In the genomic region with DNA sequence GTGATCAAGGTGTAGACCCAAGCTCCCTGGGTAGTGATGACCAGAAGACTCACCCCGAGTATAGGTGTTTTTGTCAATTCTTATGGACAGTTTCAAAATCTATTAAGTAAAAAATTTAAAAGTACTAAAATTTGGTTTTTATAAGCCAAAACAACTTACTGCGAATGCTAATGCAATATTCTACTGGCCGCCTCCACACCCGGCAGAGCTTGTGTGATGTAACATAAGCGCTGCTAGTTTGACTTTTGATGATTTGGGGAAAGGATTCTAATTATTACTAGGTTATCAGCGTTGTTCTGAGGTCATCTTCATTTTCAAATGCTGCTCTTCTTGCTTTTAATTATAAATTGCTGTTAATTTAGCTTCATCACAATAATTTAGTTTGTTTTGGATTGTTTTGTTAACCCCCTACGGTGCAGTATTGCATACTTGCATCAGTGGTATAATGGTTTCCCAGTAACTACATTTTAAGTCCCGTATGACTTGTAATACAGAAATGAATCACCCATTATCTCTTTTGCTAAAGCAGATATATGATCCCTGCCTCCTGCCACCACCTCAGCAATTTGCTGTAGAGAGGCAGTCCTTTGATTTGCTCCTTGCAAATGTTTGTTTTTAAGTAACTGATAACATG, we compare ENCODE assay signal across 21 cellular contexts.
DNase-seq lines count a peak whose midpoint lies in the region; ATAC-seq and TF ChIP-seq lines count a peak whose summit lies in the region.
"Had no signal": no experiment of that assay in that cellular context is flagged by ENCODE, and none has a peak within 500 bp of the region (broad histone marks: within the 10 kb centered on the region; RNA-seq: fewer than 3 reads in every experiment).

No MANE protein-coding gene starts in this region.

- H3K4me1 Mint-ChIP-seq in activated T-helper 17 cell treated with anti-CD3 and anti-CD28 coated beads, Interleukin-2, amount 50 U/mL, for 72 hours: peaks cover 3% of the 10 kb centered on the region
- H3K4me1 Mint-ChIP-seq: B cell had no signal

- no peak for TF ChIP-seq CTCF in fibroblast of the aortic adventitia (IDR thresholded peaks at IDR 0.05; ENCODE audit: insufficient read depth, low read length)

- DNase-seq in DMS 273 treated with DMSO at 0.1 percent for 48 hours (lab: John Stamatoyannopoulos, UW) (peak; percentile 57), NCI-H146 treated with DMSO at 0.1 percent for 48 hours (lab: John Stamatoyannopoulos, UW; ENCODE audit: unreplicated experiment) (peak; percentile 92), fibroblast of the aortic adventitia (ENCODE audit: low read depth) (peak; percentile 16), NCI-H226 (no peak), islet precursor cell (no peak)
- DNase-seq: activated CD4-positive, alpha-beta T cell treated with anti-CD3 and anti-CD28 coated beads for 48 hours; activated CD8-positive, alpha-beta memory T cell treated with anti-CD3 and anti-CD28 coated beads, Interleukin-2, amount 50 U/mL, for 48 hours; activated gamma-delta T cell treated with Interleukin-2 at 50 U/mL for 16 hours; Calu3; central memory CD4-positive, alpha-beta T cell; dorsolateral prefrontal cortex; mammary epithelial cell; NCI-H1436 treated with DMSO at 0.1 percent for 48 hours; NCI-H510A treated with DMSO at 0.1 percent for 48 hours; retina; RPMI8226; upper lobe of right lung had no signal

- no peak overlapping the region for H3K4me3 ChIP-seq in fibroblast of the aortic adventitia (ENCODE audit: low read depth, low read length)
- H3K4me3 ChIP-seq: adrenal gland, dorsolateral prefrontal cortex, upper lobe of right lung had no signal

- H3K36me3 Mint-ChIP-seq in activated T-helper 17 cell treated with anti-CD3 and anti-CD28 coated beads, Interleukin-2, amount 50 U/mL, for 72 hours (ENCODE audit: low read depth): peaks cover 13% of the 10 kb centered on the region

- H3K27me3 Mint-ChIP-seq in activated T-helper 17 cell treated with anti-CD3 and anti-CD28 coated beads, Interleukin-2, amount 50 U/mL, for 72 hours: no peaks in the 10 kb centered on the region
- H3K27me3 Mint-ChIP-seq: B cell had no signal

- H3K9me3 Mint-ChIP-seq in activated T-helper 17 cell treated with anti-CD3 and anti-CD28 coated beads, Interleukin-2, amount 50 U/mL, for 72 hours: no peaks in the 10 kb centered on the region

- ATAC-seq in activated T-helper 17 cell treated with anti-CD3 and anti-CD28 coated beads, Interleukin-2, amount 50 U/mL, for 72 hours (replicated peaks): peak; percentile 45
- ATAC-seq in HG03045 (IDR thresholded peaks at IDR 0.05; ENCODE audit: unreplicated experiment): no peak
- ATAC-seq: upper lobe of right lung had no signal

- H3K4me3 Mint-ChIP-seq in activated T-helper 17 cell treated with anti-CD3 and anti-CD28 coated beads, Interleukin-2, amount 50 U/mL, for 72 hours: no peak overlapping the region
- H3K4me3 Mint-ChIP-seq: B cell had no signal

- no peak overlapping the region for H3K27ac Mint-ChIP-seq in activated T-helper 17 cell treated with anti-CD3 and anti-CD28 coated beads, Interleukin-2, amount 50 U/mL, for 72 hours
- H3K27ac Mint-ChIP-seq: B cell had no signal

Comparison
In these comparisons a context has a peak if more than half of its experiments do, and no peak if none do; other contexts are left out.
1. DNase-seq: peak in DMS 273 treated with DMSO at 0.1 percent for 48 hours (single experiment), NCI-H146 treated with DMSO at 0.1 percent for 48 hours (single experiment) and fibroblast of the aortic adventitia (single experiment); none in NCI-H226 (single experiment) and islet precursor cell (single experiment).